ENCODE assay signal across 1 cellular context in genomic region chr17:17970699-17971430, GRCh38.
TF ChIP-seq lines count a peak whose summit lies in the region.

No MANE protein-coding gene starts in this region.

TF ChIP-seq in endothelial cell of umbilical vein, 7 proteins besides CTCF, POLR2A, EP300 and RAD21 (continued from another document):
- no peak for TF ChIP-seq MAX (IDR thresholded peaks at IDR 0.05; ENCODE audit: insufficient read depth, insufficient read length)
- no peak for TF ChIP-seq MYC (IDR thresholded peaks at IDR 0.05; ENCODE audit: low read depth, low read length)
- TF ChIP-seq JUN (IDR thresholded peaks at IDR 0.05; ENCODE audit: borderline replicate concordance, insufficient read depth, insufficient read length, low read depth) = no peak
- TF ChIP-seq EZH2 (IDR thresholded peaks at IDR 0.05; ENCODE audit: borderline replicate concordance, low read depth, low read length, severe bottlenecking) = no peak
- TF ChIP-seq POLR2AphosphoS5 (IDR thresholded peaks at IDR 0.05; ENCODE audit: insufficient read depth, low read depth, low read length) = no peak
- TF ChIP-seq GATA2 (IDR thresholded peaks at IDR 0.05; ENCODE audit: insufficient read depth, insufficient read length, low read depth, low read length) = no peak
